In genomic region chr3:58899953-58900298, GRCh38 we compare ENCODE assay signal across 14 cellular contexts.
DNase-seq lines count a peak whose midpoint lies in the region; ATAC-seq and TF ChIP-seq lines count a peak whose summit lies in the region.
"Had no signal": no experiment of that assay in that cellular context is flagged by ENCODE, and none has a peak within 500 bp of the region (broad histone marks: within the 10 kb centered on the region; RNA-seq: fewer than 3 reads in every experiment).

No MANE protein-coding gene starts in this region.

- peaks cover 33% of the 10 kb centered on the region for H3K4me1 Mint-ChIP-seq in activated T-helper 1 cell treated with anti-CD3 and anti-CD28 coated beads, Interleukin-12 subunit alpha, Interleukin-12 subunit beta, Interleukin-2, Interleukin-4 antibody, amounts not matched to agents 30 ng/mL and 10 ng/mL and 1 ng/mL, durations not matched to agents 14 hours and 24 hours and 36 hours (ENCODE audit: low read depth)
- peaks cover 23% of the 10 kb centered on the region for H3K4me1 Mint-ChIP-seq in stimulated activated naive CD8-positive, alpha-beta T cell treated with anti-CD3 and anti-CD28 coated beads, Interleukin-15, amount 100 ng/mL, for 72 hours

- intact Hi-C loops in heart right ventricle (cut with DNase I): no loop called here
- intact Hi-C loops in Right ventricle myocardium inferior (cut with DNase I): no loop called here
- intact Hi-C loops in activated T-helper 1 cell treated with anti-CD3 and anti-CD28 coated beads, Interleukin-12 subunit alpha, Interleukin-12 subunit beta, Interleukin-2, Interleukin-4 antibody, amounts not matched to agents 30 ng/mL and 10 ng/mL and 1 ng/mL, durations not matched to agents 14 hours and 24 hours and 36 hours (cut with micrococcal nuclease): loop anchor here (1.0 kb wide), 1 partner anchor 26 kb away; no protein-coding TSS in a partner anchor
- intact Hi-C loops in stomach (cut with DNase I; ENCODE audit: low total_unique reads): no loop called here

- TF ChIP-seq POLR2A in stomach (IDR thresholded peaks at IDR 0.05): no peak

- H3K36me3 ChIP-seq in heart right ventricle (no peaks in the 10 kb centered on the region), stomach (no peaks in the 10 kb centered on the region)
- H3K36me3 ChIP-seq: pancreas, transverse colon had no signal

- no peak for TF ChIP-seq CTCF in heart right ventricle (IDR thresholded peaks at IDR 0.05)
- no peak for TF ChIP-seq CTCF in stomach (IDR thresholded peaks at IDR 0.05)

- TF ChIP-seq EP300 in stomach (IDR thresholded peaks at IDR 0.05): no peak

- H3K9me3 Mint-ChIP-seq in activated T-helper 1 cell treated with anti-CD3 and anti-CD28 coated beads, Interleukin-12 subunit alpha, Interleukin-12 subunit beta, Interleukin-2, Interleukin-4 antibody, amounts not matched to agents 30 ng/mL and 10 ng/mL and 1 ng/mL, durations not matched to agents 14 hours and 24 hours and 36 hours: peaks cover 15% of the 10 kb centered on the region
- H3K9me3 Mint-ChIP-seq in stimulated activated naive CD8-positive, alpha-beta T cell treated with anti-CD3 and anti-CD28 coated beads, Interleukin-15, amount 100 ng/mL, for 72 hours: peaks cover 16 to 26% of the 10 kb centered on the region in 2 donors

- H3K27me3 Mint-ChIP-seq in activated T-helper 1 cell treated with anti-CD3 and anti-CD28 coated beads, Interleukin-12 subunit alpha, Interleukin-12 subunit beta, Interleukin-2, Interleukin-4 antibody, amounts not matched to agents 30 ng/mL and 10 ng/mL and 1 ng/mL, durations not matched to agents 14 hours and 24 hours and 36 hours (ENCODE audit: insufficient read depth): peaks cover 1% of the 10 kb centered on the region
- H3K27me3 Mint-ChIP-seq in stimulated activated naive CD8-positive, alpha-beta T cell treated with anti-CD3 and anti-CD28 coated beads, Interleukin-15, amount 100 ng/mL, for 72 hours: peaks cover 9% of the 10 kb centered on the region

- 11 to 12% methylated on average over 2 of the region's 2 CpGs for WGBS in heart right ventricle, 2 donors
- WGBS in stomach, 5 donors: 12 to 28% (median 21%) methylated on average over 2 of the region's 2 CpGs

- H3K27me3 ChIP-seq in heart right ventricle (no peaks in the 10 kb centered on the region), stomach (no peaks in the 10 kb centered on the region)
- H3K27me3 ChIP-seq: pancreas, transverse colon had no signal

- DNase-seq in heart right ventricle (no peak), Right ventricle myocardium inferior (ENCODE audit: missing footprints) (no peak), stomach (no peak)
- no peak for DNase-seq in activated T-helper 1 cell treated with anti-CD3 and anti-CD28 coated beads, Interleukin-12 subunit alpha, Interleukin-12 subunit beta, Interleukin-2, Interleukin-4 antibody, amounts not matched to agents 30 ng/mL and 10 ng/mL and 1 ng/mL, durations not matched to agents 14 hours and 24 hours and 36 hours (ENCODE audit: low spot score)
- DNase-seq in stimulated activated naive CD8-positive, alpha-beta T cell treated with anti-CD3 and anti-CD28 coated beads, Interleukin-15, amount 100 ng/mL, for 72 hours: no peak
- DNase-seq: activated T-cell treated with anti-CD3 and anti-CD28 coated beads, Interleukin-2, amount 50 U/mL, for 1 hour; NCI-H1417 treated with DMSO at 0.1 percent for 48 hours; T1000 had no signal

- H3K9me3 ChIP-seq in heart right ventricle (peaks cover 0 to 18% (median 0%) of the 10 kb centered on the region in 11 donors), stomach (peaks cover 0 to 3% (median 2%) of the 10 kb centered on the region in 4 donors)
- H3K9me3 ChIP-seq: transverse colon had no signal

- no peak overlapping the region for H3K4me3 Mint-ChIP-seq in activated T-helper 1 cell treated with anti-CD3 and anti-CD28 coated beads, Interleukin-12 subunit alpha, Interleukin-12 subunit beta, Interleukin-2, Interleukin-4 antibody, amounts not matched to agents 30 ng/mL and 10 ng/mL and 1 ng/mL, durations not matched to agents 14 hours and 24 hours and 36 hours
- H3K4me3 Mint-ChIP-seq in stimulated activated naive CD8-positive, alpha-beta T cell treated with anti-CD3 and anti-CD28 coated beads, Interleukin-15, amount 100 ng/mL, for 72 hours: peak overlapping the region in 1 of 2 donors; percentile 53

- no peak overlapping the region for H3K4me3 ChIP-seq in heart right ventricle
- no peak overlapping the region for H3K4me3 ChIP-seq in stomach
- H3K4me3 ChIP-seq: pancreas, transverse colon had no signal

- H3K27ac ChIP-seq in heart right ventricle (peak overlapping the region in 6 of 10 donors; percentile 33 to 76 (median 50)), stomach (no peak overlapping the region)
- H3K27ac ChIP-seq: HL-60, pancreas, transverse colon had no signal

- ATAC-seq in heart right ventricle (no peak), Right ventricle myocardium inferior (no peak), HG03039 (IDR thresholded peaks at IDR 0.05; ENCODE audit: unreplicated experiment) (peak; percentile 26), HG03139 (IDR thresholded peaks at IDR 0.05; ENCODE audit: unreplicated experiment) (no peak), GM21526 (IDR thresholded peaks at IDR 0.05; ENCODE audit: low FRiP score, unreplicated experiment) (no peak)
- ATAC-seq in stimulated activated naive CD8-positive, alpha-beta T cell treated with anti-CD3 and anti-CD28 coated beads, Interleukin-15, amount 100 ng/mL, for 72 hours: peak; percentile 41

- no peaks in the 10 kb centered on the region for H3K36me3 Mint-ChIP-seq in activated T-helper 1 cell treated with anti-CD3 and anti-CD28 coated beads, Interleukin-12 subunit alpha, Interleukin-12 subunit beta, Interleukin-2, Interleukin-4 antibody, amounts not matched to agents 30 ng/mL and 10 ng/mL and 1 ng/mL, durations not matched to agents 14 hours and 24 hours and 36 hours (ENCODE audit: low read depth)

- peak overlapping the region; percentile 2 for H3K27ac Mint-ChIP-seq in activated T-helper 1 cell treated with anti-CD3 and anti-CD28 coated beads, Interleukin-12 subunit alpha, Interleukin-12 subunit beta, Interleukin-2, Interleukin-4 antibody, amounts not matched to agents 30 ng/mL and 10 ng/mL and 1 ng/mL, durations not matched to agents 14 hours and 24 hours and 36 hours
- H3K27ac Mint-ChIP-seq in stimulated activated naive CD8-positive, alpha-beta T cell treated with anti-CD3 and anti-CD28 coated beads, Interleukin-15, amount 100 ng/mL, for 72 hours: no peak overlapping the region

- peaks cover 0 to 20% (median 16%) of the 10 kb centered on the region in 9 donors for H3K4me1 ChIP-seq in heart right ventricle
- peaks cover 0 to 10% (median 7%) of the 10 kb centered on the region in 4 donors for H3K4me1 ChIP-seq in stomach
- H3K4me1 ChIP-seq: pancreas, transverse colon had no signal

Comparison
In these comparisons a context has a peak if more than half of its experiments do, and no peak if none do; other contexts are left out.
1. ATAC-seq: peak in HG03039 (single experiment) and stimulated activated naive CD8-positive, alpha-beta T cell treated with anti-CD3 and anti-CD28 coated beads, Interleukin-15, amount 100 ng/mL, for 72 hours (single experiment); none in heart right ventricle (0 of 8), Right ventricle myocardium inferior (single experiment), HG03139 (single experiment) and GM21526 (single experiment).
2. H3K27ac ChIP-seq: peak in heart right ventricle (6 of 10); none in stomach (0 of 5).